Comparison of ENCODE assay signal across 8 cellular contexts in genomic region chr15:50908209-50909043, GRCh38. TPM values are rescaled to one million over a fixed set of nuclear protein-coding genes. Genes with fewer than 3 reads are reported as not detected.
DNase-seq lines count a peak whose midpoint lies in the region; ATAC-seq and TF ChIP-seq lines count a peak whose summit lies in the region.

Gene AP4E1, plus strand, starts transcription at chr15:50908683. Its CDS starts 96 bp downstream, at chr15:50908779.

- H3K9me3 ChIP-seq in mammary epithelial cell (replicated peaks; ENCODE audit: insufficient read depth, low read length) (no peaks in the 10 kb centered on the region), smooth muscle cell (replicated peaks; ENCODE audit: low read depth) (no peaks in the 10 kb centered on the region)

- intact Hi-C loops in mammary epithelial cell (cut with micrococcal nuclease) = loop anchor here (1.0 to 10.0 kb wide), 11 partner anchors 23 to 1034 kb away; partner anchors contain the start of genes GABPB1 and USP8

- H3K27me3 ChIP-seq in mammary epithelial cell (ENCODE audit: insufficient read depth, low read length) (no peaks in the 10 kb centered on the region), smooth muscle cell (ENCODE audit: low read depth) (no peaks in the 10 kb centered on the region)

- H3F3A ChIP-seq in smooth muscle cell (ENCODE audit: low read depth) = no peaks in the 10 kb centered on the region

- peaks cover 41% of the 10 kb centered on the region for H3K79me2 ChIP-seq in mammary epithelial cell (ENCODE audit: insufficient read depth, low read length)
- peaks cover 18% of the 10 kb centered on the region for H3K79me2 ChIP-seq in smooth muscle cell (ENCODE audit: low read depth)

- H3K4me3 ChIP-seq in AG10803 (ENCODE audit: low read length) (peak within 1 kb of the TSS; percentile 88), WI38 (ENCODE audit: low read depth, low read length) (peak within 1 kb of the TSS; percentile 93), mammary epithelial cell (replicated peaks in 1 of 3; ENCODE audit: insufficient read depth in 1 of 3, low read depth in 2 of 3, low read length in 3 of 3) (peak within 1 kb of the TSS; percentile 63 to 91 (median 81)), smooth muscle cell (peak within 1 kb of the TSS; percentile 70)

- TF ChIP-seq POLR2A in GM18951 (IDR thresholded peaks at IDR 0.05; ENCODE audit: extremely low read depth, insufficient read depth, insufficient read length) = peak; percentile 80

- in situ Hi-C loops in GM18951 (cut with MboI; ENCODE audit: low sequenced_read_pairs, unreplicated experiment) = loop anchor here (10.0 kb wide), 1 partner anchor 224 kb away; the partner anchor contains the start of gene TRPM7
- in situ Hi-C loops in mammary epithelial cell (cut with MboI; ENCODE audit: low sequenced_read_pairs in 2 of 2) = loop anchor here (10.0 to 25.0 kb wide), 3 partner anchors 224 to 746 kb away; partner anchors contain the start of gene TRPM7 (in 1 of the 2)

- H2AFZ ChIP-seq in mammary epithelial cell (ENCODE audit: low read depth, low read length) (peak within 1 kb of the TSS; percentile 99), smooth muscle cell (ENCODE audit: low read depth) (peak within 1 kb of the TSS; percentile 99)

- H3K4me1 ChIP-seq in mammary epithelial cell (ENCODE audit: insufficient read depth, low read length) = peaks cover 24% of the 10 kb centered on the region
- peaks cover 10% of the 10 kb centered on the region for H3K4me1 ChIP-seq in smooth muscle cell (ENCODE audit: low read depth)

- H3K36me3 ChIP-seq in mammary epithelial cell (ENCODE audit: insufficient read depth, low read length) = peaks cover 14% of the 10 kb centered on the region
- peaks cover 5% of the 10 kb centered on the region for H3K36me3 ChIP-seq in smooth muscle cell (ENCODE audit: low read depth)

- H3K27ac ChIP-seq in mammary epithelial cell (ENCODE audit: insufficient read depth, low read depth, low read length) (peak within 1 kb of the TSS; percentile 87), smooth muscle cell (ENCODE audit: low read depth) (peak within 1 kb of the TSS; percentile 74)

- H4K20me1 ChIP-seq in mammary epithelial cell (ENCODE audit: insufficient read depth, low read length) (no peaks in the 10 kb centered on the region), smooth muscle cell (ENCODE audit: low read depth) (no peaks in the 10 kb centered on the region)

- H3K9ac ChIP-seq in mammary epithelial cell (ENCODE audit: insufficient read depth, low read length) = peak within 1 kb of the TSS; percentile 97
- peak within 1 kb of the TSS; percentile 92 for H3K9ac ChIP-seq in smooth muscle cell (ENCODE audit: low read depth)

- peak; percentile 84 for TF ChIP-seq CTCF in AG10803 (conservative IDR thresholded peaks at IDR 0.05; ENCODE audit: low read length)
- TF ChIP-seq CTCF in WI38 (IDR thresholded peaks at IDR 0.05; ENCODE audit: low read depth, low read length) = peak; percentile 66
- peak; percentile 84 to 95 for TF ChIP-seq CTCF in mammary epithelial cell (conservative IDR thresholded peaks at IDR 0.05 in 1 of 2, IDR thresholded peaks at IDR 0.05 in 1 of 2; ENCODE audit: extremely low read depth in 1 of 2, insufficient read depth in 1 of 2, low read depth in 1 of 2, low read length in 2 of 2)
- TF ChIP-seq CTCF in smooth muscle cell (IDR thresholded peaks at IDR 0.05; ENCODE audit: borderline replicate concordance, insufficient read depth, poor library complexity, severe bottlenecking) = peak; percentile 99

- CTCF ChIA-PET in mammary epithelial cell (lab: Charles Lee; ENCODE audit: low non-redundant PET) = interaction anchor here (0.5 to 1.0 kb wide), 3 partner anchors 23 to 727 kb away, joined by 3 to 24 read pairs (median 3); partner anchors contain the start of gene SLC27A2

- dilution Hi-C loops in mammary epithelial cell (cut with HindIII; ENCODE audit: low sequenced_read_pairs) = no loop called here

- H3K4me2 ChIP-seq in mammary epithelial cell (ENCODE audit: insufficient read depth, low read depth, low read length) = peak within 1 kb of the TSS; percentile 96
- peak within 1 kb of the TSS; percentile 97 for H3K4me2 ChIP-seq in smooth muscle cell

- peak; percentile 60 for ATAC-seq in HG03175 (IDR thresholded peaks at IDR 0.05; ENCODE audit: unreplicated experiment)

- DNase-seq in AG10803 (ENCODE audit: low read depth) = peak; percentile 93
- DNase-seq in NCI-H2227 treated with DMSO at 0.1 percent for 48 hours (lab: John Stamatoyannopoulos, UW) = peak; percentile 88
- DNase-seq in mammary epithelial cell = peak; percentile 90
- DNase-seq in iPS-NIHi7 (ENCODE audit: extremely low spot score) = peak; percentile 82
- peak; percentile 81 for DNase-seq in smooth muscle cell (lab: John Stamatoyannopoulos, UW; ENCODE audit: unreplicated experiment)

- BruUV-seq in mammary epithelial cell (replicated peaks; lab: Mats Ljungman, UMichigan) = no TSS peak

- WGBS in mammary epithelial cell (ENCODE audit: low coverage, missing lambda C conversion rate) = under 1% methylated on average over 26 of the region's 102 CpGs
- WGBS in smooth muscle cell (ENCODE audit: low lambda C conversion rate) = under 1% methylated on average over 100 of the region's 102 CpGs

RNA-seq across cellular contexts. Expression of gene AP4E1, which starts in this region (rescaled TPM):
- total RNA-seq in mammary epithelial cell (10 to 100 TPM; 21.3 to 21.4 TPM), smooth muscle cell (8.2 and 13.4 TPM in 2 replicates)
- polyA plus RNA-seq in mammary epithelial cell (4.1 TPM), smooth muscle cell (2.3 and 3.5 TPM in 2 replicates)
- polyA minus RNA-seq in mammary epithelial cell = 7.6 TPM

Comparison
In these comparisons a context has a peak if more than half of its experiments do, and no peak if none do; other contexts are left out.
1. Peak in every context shown above with its lines: DNase-seq, ATAC-seq, H3K4me3 ChIP-seq and H3K27ac ChIP-seq.